In genomic region chr17:64679710-64680216, GRCh38 we compare ENCODE assay signal across 1 cellular context.
TF ChIP-seq lines count a peak whose summit lies in the region.

No MANE protein-coding gene starts in this region.

TF ChIP-seq in SK-N-SH, 30 proteins besides CTCF, POLR2A, EP300 and RAD21 (continued from another document):
- TF ChIP-seq REST (IDR thresholded peaks at IDR 0.05; ENCODE audit: low read depth, low read length): no peak; the same call in none of the 2 replicates
- TF ChIP-seq, protein P1, sequence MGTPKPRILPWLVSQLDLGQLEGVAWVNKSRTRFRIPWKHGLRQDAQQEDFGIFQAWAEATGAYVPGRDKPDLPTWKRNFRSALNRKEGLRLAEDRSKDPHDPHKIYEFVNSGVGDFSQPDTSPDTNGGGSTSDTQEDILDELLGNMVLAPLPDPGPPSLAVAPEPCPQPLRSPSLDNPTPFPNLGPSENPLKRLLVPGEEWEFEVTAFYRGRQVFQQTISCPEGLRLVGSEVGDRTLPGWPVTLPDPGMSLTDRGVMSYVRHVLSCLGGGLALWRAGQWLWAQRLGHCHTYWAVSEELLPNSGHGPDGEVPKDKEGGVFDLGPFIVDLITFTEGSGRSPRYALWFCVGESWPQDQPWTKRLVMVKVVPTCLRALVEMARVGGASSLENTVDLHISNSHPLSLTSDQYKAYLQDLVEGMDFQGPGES (IDR thresholded peaks at IDR 0.05; ENCODE audit: low read depth, low read length): no peak
- TF ChIP-seq TAF1 (IDR thresholded peaks at IDR 0.05; ENCODE audit: borderline replicate concordance, low read depth, low read length): no peak; the same call in 1 of the 2 replicates
- peak; percentile 31; the same call in 1 of the 2 replicates for TF ChIP-seq USF1 (IDR thresholded peaks at IDR 0.05; ENCODE audit: borderline replicate concordance, low read depth)
TF ChIP-seq in SK-N-SH: peak in this region for 16.
